In genomic region chr21:14382835-14383595, GRCh38 we compare ENCODE assay signal across 8 cellular contexts. TPM values are rescaled to one million over a fixed set of nuclear protein-coding genes. Genes with fewer than 3 reads are reported as not detected.
DNase-seq lines count a peak whose midpoint lies in the region; ATAC-seq lines count a peak whose summit lies in the region.

A gene with protein sequence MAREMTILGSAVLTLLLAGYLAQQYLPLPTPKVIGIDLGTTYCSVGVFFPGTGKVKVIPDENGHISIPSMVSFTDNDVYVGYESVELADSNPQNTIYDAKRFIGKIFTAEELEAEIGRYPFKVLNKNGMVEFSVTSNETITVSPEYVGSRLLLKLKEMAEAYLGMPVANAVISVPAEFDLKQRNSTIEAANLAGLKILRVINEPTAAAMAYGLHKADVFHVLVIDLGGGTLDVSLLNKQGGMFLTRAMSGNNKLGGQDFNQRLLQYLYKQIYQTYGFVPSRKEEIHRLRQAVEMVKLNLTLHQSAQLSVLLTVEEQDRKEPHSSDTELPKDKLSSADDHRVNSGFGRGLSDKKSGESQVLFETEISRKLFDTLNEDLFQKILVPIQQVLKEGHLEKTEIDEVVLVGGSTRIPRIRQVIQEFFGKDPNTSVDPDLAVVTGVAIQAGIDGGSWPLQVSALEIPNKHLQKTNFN (minus strand): TSS chr21:14383146. CDS start chr21:14383119, 27 bp downstream.

- H3K36me3 Mint-ChIP-seq in immature natural killer cell = peaks cover 0 to 6% (median 0%) of the 10 kb centered on the region in 3 donors

- ATAC-seq in GM18909 (IDR thresholded peaks at IDR 0.05; ENCODE audit: poor library complexity, unreplicated experiment) (peak; percentile 99), HG03175 (IDR thresholded peaks at IDR 0.05; ENCODE audit: unreplicated experiment) (peak; percentile 97)

- DNase-seq in AG08395 (ENCODE audit: low spot score) = peak; percentile 97
- DNase-seq in NCI-H226 = peak; percentile 100
- peak; percentile 93 to 98 (median 97) for DNase-seq in activated CD4-positive, CD25-positive, alpha-beta regulatory T cell (lab: John Stamatoyannopoulos, UW)
- peak; percentile 100 for DNase-seq in central memory CD4-positive, alpha-beta T cell
- DNase-seq in immature natural killer cell = peak; percentile 99
- peak; percentile 99 for DNase-seq in smooth muscle cell of the brain vasculature (ENCODE audit: low read depth, low spot score)

- peak within 1 kb of the TSS; percentile 97 to 100 (median 99) for H3K4me3 Mint-ChIP-seq in immature natural killer cell

- H3K9me3 Mint-ChIP-seq in immature natural killer cell = no peaks in the 10 kb centered on the region

- H3K4me1 Mint-ChIP-seq in immature natural killer cell = peaks cover 33 to 53% of the 10 kb centered on the region in 2 donors

- H3K27me3 Mint-ChIP-seq in immature natural killer cell (ENCODE audit: low read depth in 3 of 3) = peaks cover 0 to 10% (median 3%) of the 10 kb centered on the region in 3 donors

- H3K27ac Mint-ChIP-seq in immature natural killer cell = peak within 1 kb of the TSS; percentile 98 to 100 (median 100)

RNA-seq across cellular contexts. Expression of the gene that starts here (rescaled TPM):
- polyA plus RNA-seq in immature natural killer cell = 10 to 100 TPM; 14.1 to 16.7 (median 15.4) TPM

Comparison
In these comparisons a context has a peak if more than half of its experiments do, and no peak if none do; other contexts are left out.
1. Peak in every context shown above with its lines: DNase-seq and ATAC-seq.